Comparison of ENCODE assay signal across 20 cellular contexts in genomic region chr12:124849382-124849781, GRCh38. TPM values are rescaled to one million over a fixed set of nuclear protein-coding genes. Genes with fewer than 3 reads are reported as not detected.
A peak's percentile ranks its signal among the peaks of the same experiment; 100 is the strongest.
DNase-seq lines count a peak whose midpoint lies in the region; ATAC-seq and TF ChIP-seq lines count a peak whose summit lies in the region.
"Had no signal": no experiment of that assay in that cellular context is flagged by ENCODE, and none has a peak within 500 bp of the region (broad histone marks: within the 10 kb centered on the region; RNA-seq: fewer than 3 reads in every experiment).

No MANE protein-coding gene starts in this region.

- no peaks in the 10 kb centered on the region for H3F3A ChIP-seq in GM23338 (replicated peaks; ENCODE audit: low read depth)

- peaks cover 38% of the 10 kb centered on the region for H3K79me2 ChIP-seq in GM23338 (replicated peaks; ENCODE audit: insufficient read depth)

- WGBS in transverse colon (ENCODE audit: low coverage in 1 of 2), 2 donors, result 20 to 56% methylated on average over 2 to 8 of the region's 8 CpGs

- H3K9me3 Mint-ChIP-seq in activated T-helper 1 cell treated with anti-CD3 and anti-CD28 coated beads, Interleukin-12 subunit alpha, Interleukin-12 subunit beta, Interleukin-2, Interleukin-4 antibody, amounts not matched to agents 30 ng/mL and 10 ng/mL and 1 ng/mL, durations not matched to agents 14 hours and 24 hours and 36 hours, result no peaks in the 10 kb centered on the region
- H3K9me3 Mint-ChIP-seq in GM23338, result no peaks in the 10 kb centered on the region

- H3K9me3 ChIP-seq in left ventricle myocardium inferior (replicated peaks) (no peaks in the 10 kb centered on the region), transverse colon (no peaks in the 10 kb centered on the region)

- H3K4me3 ChIP-seq in left ventricle myocardium inferior (no peak overlapping the region), transverse colon (no peak overlapping the region), GM23338 (no peak overlapping the region)
- H3K4me3 ChIP-seq: PC-9 had no signal

- no peak overlapping the region for H3K4me3 Mint-ChIP-seq in activated T-helper 1 cell treated with anti-CD3 and anti-CD28 coated beads, Interleukin-12 subunit alpha, Interleukin-12 subunit beta, Interleukin-2, Interleukin-4 antibody, amounts not matched to agents 30 ng/mL and 10 ng/mL and 1 ng/mL, durations not matched to agents 14 hours and 24 hours and 36 hours
- H3K4me3 Mint-ChIP-seq in GM23338, result no peak overlapping the region

- no peak overlapping the region for H3K27ac Mint-ChIP-seq in activated T-helper 1 cell treated with anti-CD3 and anti-CD28 coated beads, Interleukin-12 subunit alpha, Interleukin-12 subunit beta, Interleukin-2, Interleukin-4 antibody, amounts not matched to agents 30 ng/mL and 10 ng/mL and 1 ng/mL, durations not matched to agents 14 hours and 24 hours and 36 hours
- H3K27ac Mint-ChIP-seq in GM23338, result no peak overlapping the region

- no peak overlapping the region for H3K4me2 ChIP-seq in GM23338
- H3K4me2 ChIP-seq: PC-9 had no signal

- ATAC-seq in Right ventricle myocardium inferior, result no peak
- ATAC-seq in left colon, result peak; percentile 61
- no peak for ATAC-seq in GM23338

- intact Hi-C loops in left ventricle myocardium inferior (cut with micrococcal nuclease) (no loop called here), Right ventricle myocardium inferior (cut with DNase I) (no loop called here), left colon (cut with DNase I, micrococcal nuclease) (no loop called here), transverse colon (cut with DNase I; ENCODE audit: low total_unique reads) (no loop called here)
- intact Hi-C loops in activated T-helper 1 cell treated with anti-CD3 and anti-CD28 coated beads, Interleukin-12 subunit alpha, Interleukin-12 subunit beta, Interleukin-2, Interleukin-4 antibody, amounts not matched to agents 30 ng/mL and 10 ng/mL and 1 ng/mL, durations not matched to agents 14 hours and 24 hours and 36 hours (cut with micrococcal nuclease), result no loop called here

- H3K27me3 Mint-ChIP-seq in activated T-helper 1 cell treated with anti-CD3 and anti-CD28 coated beads, Interleukin-12 subunit alpha, Interleukin-12 subunit beta, Interleukin-2, Interleukin-4 antibody, amounts not matched to agents 30 ng/mL and 10 ng/mL and 1 ng/mL, durations not matched to agents 14 hours and 24 hours and 36 hours (ENCODE audit: insufficient read depth), result peaks cover 2% of the 10 kb centered on the region
- H3K27me3 Mint-ChIP-seq in GM23338 (ENCODE audit: insufficient read depth, low read depth, poor library complexity), result peaks cover 9% of the 10 kb centered on the region

- H2AFZ ChIP-seq in GM23338, result no peak overlapping the region
- H2AFZ ChIP-seq: PC-9 had no signal

- peaks cover 9% of the 10 kb centered on the region for H3K4me1 Mint-ChIP-seq in activated T-helper 1 cell treated with anti-CD3 and anti-CD28 coated beads, Interleukin-12 subunit alpha, Interleukin-12 subunit beta, Interleukin-2, Interleukin-4 antibody, amounts not matched to agents 30 ng/mL and 10 ng/mL and 1 ng/mL, durations not matched to agents 14 hours and 24 hours and 36 hours (ENCODE audit: low read depth)
- peaks cover 6% of the 10 kb centered on the region for H3K4me1 Mint-ChIP-seq in GM23338

- TF ChIP-seq EP300 in transverse colon (IDR thresholded peaks at IDR 0.05; ENCODE audit: low read depth), result no peak

- in situ Hi-C loops in transverse colon (cut with MboI; ENCODE audit: low pct_ligation_motif_present in 1 of 4, low pct_unique_long_range_greater_than_20kb in 1 of 4, low sequenced_read_pairs in 3 of 4), result no loop called here

- H3K4me1 ChIP-seq in left ventricle myocardium inferior, result peaks cover 50% of the 10 kb centered on the region
- peaks cover 0 to 19% (median 11%) of the 10 kb centered on the region in 4 donors for H3K4me1 ChIP-seq in transverse colon
- no peaks in the 10 kb centered on the region; the same call in 1 of the 2 replicates for H3K4me1 ChIP-seq in GM23338 (ENCODE audit: insufficient read depth)

- TF ChIP-seq POLR2A in transverse colon (IDR thresholded peaks at IDR 0.05), result no peak

- DNase-seq in left ventricle myocardium inferior (peak; percentile 30), Right ventricle myocardium inferior (ENCODE audit: missing footprints) (no peak), left colon (peak in 1 of 2 donors; percentile 68), transverse colon (peak; percentile 53), GM23338 (ENCODE audit: low spot score) (no peak)
- no peak for DNase-seq in activated T-helper 1 cell treated with anti-CD3 and anti-CD28 coated beads, Interleukin-12 subunit alpha, Interleukin-12 subunit beta, Interleukin-2, Interleukin-4 antibody, amounts not matched to agents 30 ng/mL and 10 ng/mL and 1 ng/mL, durations not matched to agents 14 hours and 24 hours and 36 hours (ENCODE audit: low spot score)
- DNase-seq: Calu3, DMS79 treated with DMSO at 0.1 percent for 48 hours, GF-D8, H7, NCI-H1048, NCI-H1417, NCI-H1694, NCI-H2029 treated with DMSO at 0.1 percent for 48 hours, NCI-H446 treated with DMSO at 0.1 percent for 48 hours, NCI-H526, PC-9, RPMI8226 had no signal

- no peak for TF ChIP-seq CTCF in left ventricle myocardium inferior (IDR thresholded peaks at IDR 0.05; ENCODE audit: borderline replicate concordance)
- no peak for TF ChIP-seq CTCF in VCaP (conservative IDR thresholded peaks at IDR 0.05)
- no peak for TF ChIP-seq CTCF in transverse colon (IDR thresholded peaks at IDR 0.05)
- no peak for TF ChIP-seq CTCF in GM23338 (conservative IDR thresholded peaks at IDR 0.05; ENCODE audit: low read depth in 2 of 2)

- H3K36me3 ChIP-seq in left ventricle myocardium inferior (no peaks in the 10 kb centered on the region), transverse colon (no peaks in the 10 kb centered on the region), GM23338 (ENCODE audit: insufficient read depth) (no peaks in the 10 kb centered on the region)

- H3K9me2 ChIP-seq in GM23338 (ENCODE audit: insufficient read depth), result no peaks in the 10 kb centered on the region

- no peaks in the 10 kb centered on the region for H3K36me3 Mint-ChIP-seq in activated T-helper 1 cell treated with anti-CD3 and anti-CD28 coated beads, Interleukin-12 subunit alpha, Interleukin-12 subunit beta, Interleukin-2, Interleukin-4 antibody, amounts not matched to agents 30 ng/mL and 10 ng/mL and 1 ng/mL, durations not matched to agents 14 hours and 24 hours and 36 hours (ENCODE audit: low read depth)
- peaks cover 7% of the 10 kb centered on the region; the same call in 2 of the 3 replicates for H3K36me3 Mint-ChIP-seq in GM23338 (ENCODE audit: low read depth)

- no peaks in the 10 kb centered on the region for H3K27me3 ChIP-seq in left ventricle myocardium inferior (ENCODE audit: low read depth)
- no peaks in the 10 kb centered on the region for H3K27me3 ChIP-seq in transverse colon
- no peaks in the 10 kb centered on the region for H3K27me3 ChIP-seq in GM23338 (ENCODE audit: insufficient read depth)

- H3K27ac ChIP-seq in left ventricle myocardium inferior (replicated peaks), result peak overlapping the region; percentile 12
- H3K27ac ChIP-seq in VCaP, result peak overlapping the region; percentile 10; the same call in 1 of the 2 replicates
- no peak overlapping the region for H3K27ac ChIP-seq in transverse colon
- no peak overlapping the region for H3K27ac ChIP-seq in GM23338 (ENCODE audit: low read depth)
- H3K27ac ChIP-seq: HL-60, PC-9 had no signal

- peaks cover 14% of the 10 kb centered on the region for H4K20me1 ChIP-seq in GM23338 (replicated peaks; ENCODE audit: insufficient read depth)

TF ChIP-seq in GM23338, 12 proteins besides CTCF, POLR2A, EP300 and RAD21 (continues in another document):
- TF ChIP-seq STAT1 (IDR thresholded peaks at IDR 0.05; ENCODE audit: unreplicated experiment), result no peak
- no peak for TF ChIP-seq JUNB (IDR thresholded peaks at IDR 0.05; ENCODE audit: unreplicated experiment)
- no peak for TF ChIP-seq CREB1 (CRISPR knock-in tag; IDR thresholded peaks at IDR 0.05; ENCODE audit: low read depth)
- no peak for TF ChIP-seq NANOG (IDR thresholded peaks at IDR 0.05; ENCODE audit: borderline replicate concordance)
- TF ChIP-seq EZH2 (IDR thresholded peaks at IDR 0.05; ENCODE audit: low read depth, unreplicated experiment), result no peak
- no peak for TF ChIP-seq ZNF331 (CRISPR knock-in tag; IDR thresholded peaks at IDR 0.05; ENCODE audit: low read depth)

RNA-seq across cellular contexts. Expression of gene SCARB1, which starts 14.3 kb away (rescaled TPM):
- 11.1 TPM for total RNA-seq in left ventricle myocardium inferior
- total RNA-seq in Right ventricle myocardium inferior, result 14.1 TPM
- total RNA-seq in left colon, result 10 to 100 TPM; 39.1 to 66.1 TPM
- 100 to 1,000 TPM in 1 of 4 donors, 10 to 100 TPM in 3; 33.7 to 252 (median 43.6) TPM for total RNA-seq in transverse colon
- 17.9 and 18.5 TPM in 2 replicates for total RNA-seq in activated T-helper 1 cell treated with anti-CD3 and anti-CD28 coated beads, Interleukin-12 subunit alpha, Interleukin-12 subunit beta, Interleukin-2, Interleukin-4 antibody, amounts not matched to agents 30 ng/mL and 10 ng/mL and 1 ng/mL, durations not matched to agents 14 hours and 24 hours and 36 hours
- total RNA-seq in GM23338 (2014; rRNA removed; shearing (Covaris generic)), result 49.3 and 62.5 TPM in 2 replicates
- polyA plus RNA-seq in GM23338 (2016; fragmentation: Nextera tagmentation; extraction: Ambion mirVana), result 31.0 TPM in 2 replicates

Comparison
In these comparisons a context has a peak if more than half of its experiments do, and no peak if none do; other contexts are left out.
1. DNase-seq: peak in left ventricle myocardium inferior (single experiment) and transverse colon (single experiment); none in Right ventricle myocardium inferior (single experiment), activated T-helper 1 cell treated with anti-CD3 and anti-CD28 coated beads, Interleukin-12 subunit alpha, Interleukin-12 subunit beta, Interleukin-2, Interleukin-4 antibody, amounts not matched to agents 30 ng/mL and 10 ng/mL and 1 ng/mL, durations not matched to agents 14 hours and 24 hours and 36 hours (single experiment) and GM23338 (single experiment).
2. H3K27ac ChIP-seq: peak in left ventricle myocardium inferior (single experiment) and VCaP (single experiment); none in transverse colon (0 of 4) and GM23338 (single experiment).